Comparison of ENCODE assay signal across 8 cellular contexts in genomic region chr2:173831312-173832229, GRCh38.
DNase-seq lines count a peak whose midpoint lies in the region; ATAC-seq and TF ChIP-seq lines count a peak whose summit lies in the region.

No MANE protein-coding gene starts in this region.

- H3K79me2 ChIP-seq in hepatocyte: no peaks in the 10 kb centered on the region
- no peaks in the 10 kb centered on the region for H3K79me2 ChIP-seq in trophoblast cell (ENCODE audit: control insufficient read depth, insufficient read depth, low read length, poor library complexity)

- no peak overlapping the region for H3K4me3 Mint-ChIP-seq in activated CD8-positive, alpha-beta T cell treated with anti-CD3 and anti-CD28 coated beads for 36 hours
- H3K4me3 Mint-ChIP-seq in endothelial cell (ENCODE audit: unreplicated experiment): no peak overlapping the region

- H3K4me2 ChIP-seq in hepatocyte (no peak overlapping the region), trophoblast cell (ENCODE audit: low read length) (no peak overlapping the region)

- H3K36me3 Mint-ChIP-seq in activated CD8-positive, alpha-beta T cell treated with anti-CD3 and anti-CD28 coated beads for 36 hours (ENCODE audit: low read depth): no peaks in the 10 kb centered on the region
- H3K36me3 Mint-ChIP-seq in endothelial cell (ENCODE audit: low read depth, unreplicated experiment): peaks cover 4% of the 10 kb centered on the region

- no peaks in the 10 kb centered on the region for H4K20me1 ChIP-seq in hepatocyte (ENCODE audit: insufficient read depth, poor library complexity, severe bottlenecking)

- H3K9me2 ChIP-seq in hepatocyte (replicated peaks; ENCODE audit: insufficient read depth): no peaks in the 10 kb centered on the region

- no peak overlapping the region for H4K12ac ChIP-seq in trophoblast cell (ENCODE audit: low read depth, low read length)

- CTCF ChIA-PET in activated CD8-positive, alpha-beta T cell treated with anti-CD3 and anti-CD28 coated beads for 36 hours (lab: Charles Lee): no interaction called here

- no peaks in the 10 kb centered on the region for H3K36me3 ChIP-seq in adrenal gland (replicated peaks in 1 of 2)
- no peaks in the 10 kb centered on the region for H3K36me3 ChIP-seq in hepatocyte (replicated peaks; ENCODE audit: insufficient read depth, low read depth)
- no peaks in the 10 kb centered on the region for H3K36me3 ChIP-seq in trophoblast cell (ENCODE audit: control insufficient read depth in 1 of 2, insufficient read depth in 2 of 2, low read length in 2 of 2)

- no peaks in the 10 kb centered on the region for H3K9me3 Mint-ChIP-seq in activated CD8-positive, alpha-beta T cell treated with anti-CD3 and anti-CD28 coated beads for 36 hours
- H3K9me3 Mint-ChIP-seq in endothelial cell (ENCODE audit: unreplicated experiment): no peaks in the 10 kb centered on the region

- H4K91ac ChIP-seq in trophoblast cell (ENCODE audit: low read depth, low read length): peak overlapping the region; percentile 33

- no peak for TF ChIP-seq POLR2A in adrenal gland (IDR thresholded peaks at IDR 0.05)

- H3K18ac ChIP-seq in trophoblast cell (ENCODE audit: low read length): no peak overlapping the region

- H2AFZ ChIP-seq in hepatocyte (no peak overlapping the region), trophoblast cell (ENCODE audit: insufficient read depth, low read length, poor library complexity) (no peak overlapping the region)

- no peak for TF ChIP-seq CTCF in AG09309 (IDR thresholded peaks at IDR 0.05; ENCODE audit: control insufficient read depth, insufficient read depth, low read depth, low read length, missing control alignments)
- no peak for TF ChIP-seq CTCF in adrenal gland (IDR thresholded peaks at IDR 0.05)
- no peak for TF ChIP-seq CTCF in hepatocyte (IDR thresholded peaks at IDR 0.05; ENCODE audit: poor library complexity)
- no peak for TF ChIP-seq CTCF in activated CD8-positive, alpha-beta T cell treated with anti-CD3 and anti-CD28 coated beads for 36 hours (IDR thresholded peaks at IDR 0.05)
- no peak for TF ChIP-seq CTCF in endothelial cell (IDR thresholded peaks at IDR 0.05; ENCODE audit: unreplicated experiment)

- H3K79me1 ChIP-seq in trophoblast cell (ENCODE audit: low read length): no peaks in the 10 kb centered on the region

- H3K9me3 ChIP-seq in adrenal gland (replicated peaks in 1 of 3) (no peaks in the 10 kb centered on the region), hepatocyte (ENCODE audit: low read depth) (no peaks in the 10 kb centered on the region), trophoblast cell (ENCODE audit: insufficient read depth, low read depth, low read length) (no peaks in the 10 kb centered on the region)

- no peak overlapping the region for H2AK5ac ChIP-seq in trophoblast cell (ENCODE audit: low read length)

- WGBS in adrenal gland, 4 donors: 71 to 77% (median 74%) methylated on average over 10 to 11 of the region's 11 CpGs
- 66% methylated on average over 11 of the region's 11 CpGs for WGBS in hepatocyte (ENCODE audit: low lambda C conversion rate, missing lambda C conversion rate)
- no CpG with 5 or more reads among the region's 11 CpGs for WGBS in trophoblast cell (ENCODE audit: extremely low coverage, insufficient coverage, insufficient read length)

- intact Hi-C loops in adrenal gland (cut with DNase I): no loop called here
- intact Hi-C loops in activated CD8-positive, alpha-beta T cell treated with anti-CD3 and anti-CD28 coated beads for 36 hours (cut with micrococcal nuclease): no loop called here

- H3K4me3 ChIP-seq in AG09309 (ENCODE audit: control insufficient read depth, low read depth, low read length) (no peak overlapping the region), adrenal gland (no peak overlapping the region), hepatocyte (no peak overlapping the region), trophoblast cell (ENCODE audit: low read depth, low read length) (no peak overlapping the region)

- H3K4me1 ChIP-seq in adrenal gland (replicated peaks in 1 of 2) (peaks cover 0 to 7% of the 10 kb centered on the region in 2 donors), hepatocyte (ENCODE audit: insufficient read depth) (peaks cover 7% of the 10 kb centered on the region), trophoblast cell (ENCODE audit: control insufficient read depth in 1 of 2, insufficient read depth in 2 of 2, low read length in 2 of 2) (peaks cover 4 to 5% of the 10 kb centered on the region in 2 experiments)

- H4K8ac ChIP-seq in trophoblast cell (ENCODE audit: low read depth, low read length): peak overlapping the region; percentile 3

- H3K23ac ChIP-seq in trophoblast cell (ENCODE audit: low read length): no peak overlapping the region

- H2BK5ac ChIP-seq in trophoblast cell (ENCODE audit: low read depth, low read length, poor library complexity): no peak overlapping the region

- H2BK12ac ChIP-seq in trophoblast cell (ENCODE audit: low read length): no peak overlapping the region

- no peak overlapping the region for H3K14ac ChIP-seq in trophoblast cell (ENCODE audit: low read length)

- H3K9ac ChIP-seq in trophoblast cell (ENCODE audit: low read length): no peak overlapping the region

- peaks cover 3% of the 10 kb centered on the region for H3K4me1 Mint-ChIP-seq in activated CD8-positive, alpha-beta T cell treated with anti-CD3 and anti-CD28 coated beads for 36 hours (ENCODE audit: low read depth)
- no peaks in the 10 kb centered on the region for H3K4me1 Mint-ChIP-seq in endothelial cell (ENCODE audit: unreplicated experiment)

- H3K27ac ChIP-seq in adrenal gland: peak overlapping the region in 1 of 5 donors; percentile 65
- H3K27ac ChIP-seq in hepatocyte: peak overlapping the region; percentile 3
- no peak overlapping the region for H3K27ac ChIP-seq in trophoblast cell (ENCODE audit: low read depth, low read length)

- DNase-seq in AG09309 (ENCODE audit: low read depth) (peak; percentile 75), adrenal gland (peak; percentile 20 to 81 (median 61)), hepatocyte (ENCODE audit: low spot score) (peak; percentile 56), trophoblast cell (peak in 1 of 2 donors; percentile 6), NCI-H345 (lab: John Stamatoyannopoulos, UW) (no peak), NCI-H187 (lab: John Stamatoyannopoulos, UW) (no peak), endothelial cell (ENCODE audit: low spot score) (no peak)
- no peak for DNase-seq in activated CD8-positive, alpha-beta T cell treated with anti-CD3 and anti-CD28 coated beads for 36 hours

- no peak overlapping the region for H3K4ac ChIP-seq in trophoblast cell (ENCODE audit: low read depth, low read length)

- ATAC-seq in activated CD8-positive, alpha-beta T cell treated with anti-CD3 and anti-CD28 coated beads for 36 hours: no peak

- no peak overlapping the region for H2BK120ac ChIP-seq in trophoblast cell (ENCODE audit: insufficient read depth, low read length, poor library complexity)

- POLR2A ChIA-PET in activated CD8-positive, alpha-beta T cell treated with anti-CD3 and anti-CD28 coated beads for 36 hours (lab: Charles Lee): no interaction called here

- H3K27me3 Mint-ChIP-seq in activated CD8-positive, alpha-beta T cell treated with anti-CD3 and anti-CD28 coated beads for 36 hours: peaks cover 7% of the 10 kb centered on the region
- H3K27me3 Mint-ChIP-seq in endothelial cell (ENCODE audit: unreplicated experiment): no peaks in the 10 kb centered on the region

- H3K27me3 ChIP-seq in adrenal gland: no peaks in the 10 kb centered on the region
- no peaks in the 10 kb centered on the region for H3K27me3 ChIP-seq in hepatocyte
- no peaks in the 10 kb centered on the region for H3K27me3 ChIP-seq in trophoblast cell (ENCODE audit: insufficient read depth, low read length)

- no peak overlapping the region for H3K27ac Mint-ChIP-seq in activated CD8-positive, alpha-beta T cell treated with anti-CD3 and anti-CD28 coated beads for 36 hours
- H3K27ac Mint-ChIP-seq in endothelial cell (ENCODE audit: unreplicated experiment): no peak overlapping the region

Comparison
In these comparisons a context has a peak if more than half of its experiments do, and no peak if none do; other contexts are left out.
1. DNase-seq: peak in AG09309 (single experiment), adrenal gland (7 of 7) and hepatocyte (single experiment); none in activated CD8-positive, alpha-beta T cell treated with anti-CD3 and anti-CD28 coated beads for 36 hours (single experiment), NCI-H345 (single experiment), NCI-H187 (0 of 2) and endothelial cell (single experiment).